ENCODE assay signal across 1 cellular context in genomic region chr15:43520138-43520537, GRCh38.
TF ChIP-seq lines count a peak whose summit lies in the region.

No MANE protein-coding gene starts in this region.

TF ChIP-seq in H1, 55 proteins besides CTCF, POLR2A, EP300 and RAD21:
- TF ChIP-seq E2F6 (IDR thresholded peaks at IDR 0.05) (no peak), CBX5 (IDR thresholded peaks at IDR 0.05; ENCODE audit: low read depth, low read length) (no peak), GTF2F1 (IDR thresholded peaks at IDR 0.05; ENCODE audit: borderline replicate concordance, low read depth, low read length) (no peak), CEBPB (IDR thresholded peaks at IDR 0.05; ENCODE audit: low read depth, low read length) (no peak), CBX8 (IDR thresholded peaks at IDR 0.05; ENCODE audit: borderline replicate concordance, low read depth, low read length) (no peak), RBBP5 (IDR thresholded peaks at IDR 0.05; ENCODE audit: borderline replicate concordance, low read depth, low read length) (no peak), YY1 (IDR thresholded peaks at IDR 0.05; ENCODE audit: low read depth, low read length) (no peak), BCL11A (IDR thresholded peaks at IDR 0.05; ENCODE audit: low read depth in 2 of 2, low read length in 2 of 2) (no peak), KDM1A (IDR thresholded peaks at IDR 0.05; ENCODE audit: borderline replicate concordance, low read length) (no peak), HDAC6 (IDR thresholded peaks at IDR 0.05; ENCODE audit: low read depth, low read length) (no peak), SRF (IDR thresholded peaks at IDR 0.05; ENCODE audit: low read depth, low read length) (no peak), HDAC2 (IDR thresholded peaks at IDR 0.05; ENCODE audit: borderline replicate concordance in 1 of 2, low read depth in 2 of 2, low read length in 2 of 2) (no peak), JUN (IDR thresholded peaks at IDR 0.05; ENCODE audit: low read depth, low read length) (no peak)
